In the genomic region with DNA sequence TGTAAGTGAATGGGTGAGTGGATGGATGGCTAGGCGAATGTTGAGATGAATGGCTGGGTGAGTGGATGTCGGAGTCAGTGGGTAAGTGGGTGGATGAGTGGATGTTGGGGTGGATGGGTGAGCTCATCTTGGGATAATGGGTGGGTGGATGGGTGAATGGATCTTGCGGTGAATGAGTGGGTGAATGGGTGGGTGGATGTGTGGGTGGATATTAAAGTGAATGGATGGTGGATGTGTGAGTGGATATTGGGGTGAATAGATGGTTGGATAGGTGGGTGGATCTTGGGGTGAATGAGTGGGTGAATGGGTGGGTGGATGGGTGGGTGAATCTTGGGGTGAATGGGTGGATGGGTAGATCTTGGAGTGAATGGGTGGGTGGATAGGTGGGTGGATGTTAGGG, we compare ENCODE assay signal across 31 cellular contexts. TPM values are rescaled to one million over a fixed set of nuclear protein-coding genes. Genes with fewer than 3 reads are reported as not detected.
"Had no signal": no experiment of that assay in that cellular context is flagged by ENCODE, and none has a peak within 500 bp of the region (broad histone marks: within the 10 kb centered on the region; RNA-seq: fewer than 3 reads in every experiment).

No MANE protein-coding gene starts in this region.

- H3K36me3 Mint-ChIP-seq: activated CD4-positive, alpha-beta memory T cell treated with anti-CD3 and anti-CD28 coated beads for 36 hours; activated naive CD4-positive, alpha-beta T cell treated with anti-CD3 and anti-CD28 coated beads, Interleukin-2, amount 10 ng/mL, durations not matched to agents 7 days and 5 days; activated naive CD4-positive, alpha-beta T cell treated with anti-CD3 and anti-CD28 coated beads, Interleukin-2, amount 50 U/mL, for 72 hours; activated naive CD8-positive, alpha-beta T cell treated with anti-CD3 and anti-CD28 coated beads, Interleukin-2, amount 10 ng/mL, durations not matched to agents 7 days and 5 days had no signal

- H3K4me3 ChIP-seq: colonic mucosa, dorsolateral prefrontal cortex, gastrocnemius medialis, heart left ventricle had no signal

- H3K27me3 ChIP-seq: brain microvascular endothelial cell, colonic mucosa, dorsolateral prefrontal cortex, foreskin keratinocyte, gastrocnemius medialis had no signal

- H3K27ac Mint-ChIP-seq: activated CD4-positive, alpha-beta memory T cell treated with anti-CD3 and anti-CD28 coated beads for 36 hours; activated CD4-positive, alpha-beta T cell treated with anti-CD3 and anti-CD28 coated beads for 36 hours; activated CD4-positive, alpha-beta T cell treated with anti-CD3 and anti-CD28 coated beads, Interleukin-2, amount 10 ng/mL, durations not matched to agents 24 days and 14 days; activated CD8-positive, alpha-beta T cell treated with anti-CD3 and anti-CD28 coated beads, Interleukin-2, amount 10 ng/mL, durations not matched to agents 7 days and 5 days; activated naive CD4-positive, alpha-beta T cell treated with anti-CD3 and anti-CD28 coated beads, Interleukin-2, amount 10 ng/mL, durations not matched to agents 7 days and 5 days; activated naive CD4-positive, alpha-beta T cell treated with anti-CD3 and anti-CD28 coated beads, Interleukin-2, amount 50 U/mL, for 72 hours; activated naive CD8-positive, alpha-beta T cell treated with anti-CD3 and anti-CD28 coated beads, Interleukin-2, amount 10 ng/mL, durations not matched to agents 7 days and 5 days; activated T-cell treated with anti-CD3 and anti-CD28 coated beads, Interleukin-2, amount 50 U/mL, for 24 hours; activated T-cell treated with anti-CD3 and anti-CD28 coated beads, Interleukin-2, amount 50 U/mL, for 72 hours; endodermal cell; T-helper 17 cell had no signal

- FAIRE-seq: astrocyte, bronchial epithelial cell had no signal

- H3K27ac ChIP-seq: brain microvascular endothelial cell, colonic mucosa, dorsolateral prefrontal cortex, foreskin keratinocyte, heart left ventricle had no signal

- H3K4me3 Mint-ChIP-seq: activated CD4-positive, alpha-beta memory T cell treated with anti-CD3 and anti-CD28 coated beads for 36 hours; activated CD4-positive, alpha-beta T cell treated with anti-CD3 and anti-CD28 coated beads for 36 hours; activated CD4-positive, alpha-beta T cell treated with anti-CD3 and anti-CD28 coated beads, Interleukin-2, amount 10 ng/mL, durations not matched to agents 24 days and 14 days; activated CD8-positive, alpha-beta T cell treated with anti-CD3 and anti-CD28 coated beads, Interleukin-2, amount 10 ng/mL, durations not matched to agents 7 days and 5 days; activated naive CD4-positive, alpha-beta T cell treated with anti-CD3 and anti-CD28 coated beads, Interleukin-2, amount 10 ng/mL, durations not matched to agents 7 days and 5 days; activated naive CD8-positive, alpha-beta T cell treated with anti-CD3 and anti-CD28 coated beads, Interleukin-2, amount 10 ng/mL, durations not matched to agents 7 days and 5 days; activated T-cell treated with anti-CD3 and anti-CD28 coated beads, Interleukin-2, amount 50 U/mL, for 24 hours; activated T-cell treated with anti-CD3 and anti-CD28 coated beads, Interleukin-2, amount 50 U/mL, for 72 hours; endodermal cell; T-helper 17 cell had no signal

- ATAC-seq: activated CD4-positive, alpha-beta T cell treated with anti-CD3 and anti-CD28 coated beads for 36 hours; activated CD8-positive, alpha-beta T cell treated with anti-CD3 and anti-CD28 coated beads, Interleukin-2, amount 10 ng/mL, durations not matched to agents 7 days and 5 days; activated naive CD4-positive, alpha-beta T cell treated with anti-CD3 and anti-CD28 coated beads, Interleukin-2, amount 50 U/mL, for 72 hours; activated T-cell treated with anti-CD3 and anti-CD28 coated beads, Interleukin-2, amount 50 U/mL, for 72 hours; esophagus mucosa; foreskin keratinocyte; gastrocnemius medialis; heart left ventricle; T-helper 17 cell had no signal

- H3K36me3 ChIP-seq: brain microvascular endothelial cell, colonic mucosa, gastrocnemius medialis had no signal

- DNase-seq: activated CD4-positive, alpha-beta memory T cell treated with anti-CD3 and anti-CD28 coated beads for 36 hours; activated CD4-positive, alpha-beta T cell treated with anti-CD3 and anti-CD28 coated beads for 36 hours; activated CD4-positive, alpha-beta T cell treated with anti-CD3 and anti-CD28 coated beads, Interleukin-2, amount 10 ng/mL, durations not matched to agents 24 days and 14 days; activated CD4-positive, CD25-positive, alpha-beta regulatory T cell; activated CD4-positive, CD25-positive, alpha-beta regulatory T cell treated with anti-CD3 and anti-CD28 coated beads, Interleukin-2, amount 50 U/mL, for 72 hours; activated CD8-positive, alpha-beta memory T cell treated with anti-CD3 and anti-CD28 coated beads, Interleukin-2, amount 50 U/mL, for 48 hours; activated CD8-positive, alpha-beta T cell treated with anti-CD3 and anti-CD28 coated beads, Interleukin-2, amount 10 ng/mL, durations not matched to agents 7 days and 5 days; activated gamma-delta T cell; activated naive CD4-positive, alpha-beta T cell; activated naive CD4-positive, alpha-beta T cell treated with anti-CD3 and anti-CD28 coated beads, Interleukin-2, amount 10 ng/mL, durations not matched to agents 7 days and 5 days; activated naive CD8-positive, alpha-beta T cell treated with anti-CD3 and anti-CD28 coated beads, Interleukin-2, amount 10 ng/mL, durations not matched to agents 7 days and 5 days; activated T-cell treated with anti-CD3 and anti-CD28 coated beads for 4 hours; activated T-cell treated with anti-CD3 and anti-CD28 coated beads, Interleukin-2, amount 50 U/mL, for 24 hours; activated T-cell treated with anti-CD3 and anti-CD28 coated beads, Interleukin-2, amount 50 U/mL, for 72 hours; amniotic stem cell; anterior cingulate cortex; brain microvascular endothelial cell; colonic mucosa; dorsolateral prefrontal cortex; effector memory CD4-positive, alpha-beta T cell; endodermal cell; foreskin keratinocyte; gastrocnemius medialis; glutamatergic neuron; heart left ventricle; T-helper 1 cell; T-helper 17 cell had no signal

- H3K4me1 ChIP-seq: colonic mucosa, foreskin keratinocyte had no signal

- H3K9me3 ChIP-seq: colonic mucosa, gastrocnemius medialis, heart left ventricle had no signal

- H3K4me1 Mint-ChIP-seq: activated CD4-positive, alpha-beta T cell treated with anti-CD3 and anti-CD28 coated beads, Interleukin-2, amount 10 ng/mL, durations not matched to agents 24 days and 14 days had no signal

- H3K9me3 Mint-ChIP-seq: activated CD4-positive, alpha-beta memory T cell treated with anti-CD3 and anti-CD28 coated beads for 36 hours; activated CD4-positive, alpha-beta T cell treated with anti-CD3 and anti-CD28 coated beads, Interleukin-2, amount 10 ng/mL, durations not matched to agents 24 days and 14 days; activated naive CD4-positive, alpha-beta T cell treated with anti-CD3 and anti-CD28 coated beads, Interleukin-2, amount 10 ng/mL, durations not matched to agents 7 days and 5 days; activated naive CD8-positive, alpha-beta T cell treated with anti-CD3 and anti-CD28 coated beads, Interleukin-2, amount 10 ng/mL, durations not matched to agents 7 days and 5 days; activated T-cell treated with anti-CD3 and anti-CD28 coated beads, Interleukin-2, amount 50 U/mL, for 24 hours; endodermal cell had no signal

RNA-seq across cellular contexts. Expression of gene CMKLR1, which starts 51.9 kb away (rescaled TPM):
- total RNA-seq: activated CD4-positive, alpha-beta memory T cell treated with anti-CD3 and anti-CD28 coated beads for 36 hours; activated CD4-positive, alpha-beta T cell treated with anti-CD3 and anti-CD28 coated beads for 36 hours; activated CD4-positive, alpha-beta T cell treated with anti-CD3 and anti-CD28 coated beads, Interleukin-2, amount 10 ng/mL, durations not matched to agents 24 days and 14 days; activated naive CD4-positive, alpha-beta T cell treated with anti-CD3 and anti-CD28 coated beads, Interleukin-2, amount 50 U/mL, for 72 hours; activated T-cell treated with anti-CD3 and anti-CD28 coated beads, Interleukin-2, amount 50 U/mL, for 72 hours; bronchial epithelial cell; endodermal cell; foreskin keratinocyte had no signal
- polyA plus RNA-seq: foreskin keratinocyte had no signal
